In the genomic region with DNA sequence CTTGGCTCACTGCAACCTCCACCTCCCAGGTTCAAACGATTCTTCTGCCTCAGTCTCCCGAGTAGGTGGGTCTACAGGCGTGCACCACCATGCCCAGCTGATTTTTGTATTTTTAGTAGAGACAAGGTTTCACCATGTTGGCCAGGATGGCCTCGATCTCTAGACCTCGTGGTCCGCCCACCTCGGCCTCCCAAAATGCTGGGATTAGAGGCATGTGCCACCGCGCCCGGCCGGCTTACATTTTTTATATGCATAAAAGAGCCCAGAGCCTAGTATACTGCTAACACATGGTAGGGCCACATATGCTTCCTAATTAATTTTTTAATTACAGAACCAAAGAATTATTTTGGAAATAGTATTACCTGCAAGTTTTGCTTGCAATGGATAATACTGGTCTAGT, we compare ENCODE assay signal across 7 cellular contexts.
"Had no signal": no experiment of that assay in that cellular context is flagged by ENCODE, and none has a peak within 500 bp of the region (broad histone marks: within the 10 kb centered on the region; RNA-seq: fewer than 3 reads in every experiment).

No MANE protein-coding gene starts in this region.

- DNase-seq: H9, HCEC 1CT, IMR-90 had no signal

- ATAC-seq: GM23338 had no signal

- H3K4me3 ChIP-seq: GM23338 had no signal

- FAIRE-seq: H1, H54, HTR-8/SVneo had no signal
